In the genomic region with DNA sequence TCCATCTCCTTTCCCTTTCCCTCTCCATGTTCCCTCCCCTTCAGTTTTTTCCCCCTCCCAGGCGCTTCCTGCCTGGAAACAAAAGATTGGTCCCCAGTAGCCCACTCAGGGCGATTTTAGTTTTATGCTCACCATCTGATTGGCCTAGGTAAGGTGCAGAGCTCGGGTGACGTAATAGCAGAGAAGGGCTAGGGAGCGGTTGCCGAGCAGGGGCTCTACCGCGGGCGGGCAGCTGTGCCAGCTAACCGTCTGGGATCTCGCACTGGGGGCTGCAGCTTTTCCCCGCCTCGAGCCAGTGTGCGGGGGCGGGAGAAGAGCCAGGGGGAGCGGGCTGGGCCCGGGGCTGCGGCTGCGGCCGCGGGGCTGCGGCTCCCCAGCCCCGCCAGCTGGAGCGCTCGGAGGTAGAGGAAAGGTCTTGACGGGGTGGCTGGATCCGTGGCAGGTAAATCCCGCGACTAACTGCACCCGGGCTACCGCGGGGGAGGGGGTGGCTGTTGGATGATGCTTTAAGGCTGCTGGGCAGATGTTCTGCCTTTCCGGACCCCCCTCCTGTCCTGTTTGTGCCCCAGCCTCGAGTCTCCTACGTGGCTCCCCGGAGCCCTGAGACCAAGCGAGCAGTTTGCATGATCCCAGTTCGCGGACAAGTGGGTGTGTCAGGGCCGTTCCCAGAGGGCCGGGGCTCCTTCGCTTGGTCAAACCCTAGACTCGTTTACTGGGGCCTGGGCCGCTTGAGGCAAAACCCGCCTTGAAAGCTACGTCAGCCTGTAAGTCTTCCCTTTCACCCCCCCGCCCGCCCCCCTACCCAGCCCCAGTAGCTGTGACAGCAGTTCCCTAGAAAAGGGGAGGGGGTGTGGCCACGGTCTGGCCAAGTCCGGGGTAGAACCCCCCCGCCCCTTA, we compare ENCODE assay signal across 9 cellular contexts. TPM values are rescaled to one million over a fixed set of nuclear protein-coding genes. Genes with fewer than 3 reads are reported as not detected.
A peak's percentile ranks its signal among the peaks of the same experiment; 100 is the strongest.
DNase-seq lines count a peak whose midpoint lies in the region; ATAC-seq lines count a peak whose summit lies in the region.
"Had no signal": no experiment of that assay in that cellular context is flagged by ENCODE, and none has a peak within 500 bp of the region (broad histone marks: within the 10 kb centered on the region; RNA-seq: fewer than 3 reads in every experiment).

A gene (plus strand): TSS at position 218 of the 897 bp plus-strand sequence. CDS start 26,913 bp downstream, outside the sequence.

- intact Hi-C loops in activated CD4-positive, alpha-beta T cell treated with anti-CD3 and anti-CD28 coated beads for 36 hours (cut with DNase I, micrococcal nuclease) = loop anchor here in 1 of 2 experiments (5.0 to 10.0 kb wide), 2 partner anchors 241 to 351 kb away; no protein-coding TSS in a partner anchor

- no peaks in the 10 kb centered on the region for H3K36me3 ChIP-seq in MG63
- H3K36me3 ChIP-seq: BLaER1 treated with 17β-estradiol and CSF1 and Interleukin-3, amounts not matched to agents 10 nM and 100 nM had no signal

- H3K4me1 Mint-ChIP-seq in activated CD4-positive, alpha-beta T cell treated with anti-CD3 and anti-CD28 coated beads for 36 hours = peaks cover 15% of the 10 kb centered on the region

- H3K4me3 Mint-ChIP-seq in activated CD4-positive, alpha-beta T cell treated with anti-CD3 and anti-CD28 coated beads for 36 hours = peak within 1 kb of the TSS; percentile 69

- H3K27ac Mint-ChIP-seq in activated CD4-positive, alpha-beta T cell treated with anti-CD3 and anti-CD28 coated beads for 36 hours = no peak within 1 kb of the TSS

- CTCF ChIA-PET in activated CD4-positive, alpha-beta T cell treated with anti-CD3 and anti-CD28 coated beads for 36 hours (lab: Charles Lee) = no interaction called here

- H3K4me3 ChIP-seq in MG63 = peak within 1 kb of the TSS; percentile 34
- H3K4me3 ChIP-seq: BLaER1 treated with 17β-estradiol and CSF1 and Interleukin-3, amounts not matched to agents 10 nM and 100 nM had no signal

- H3K27me3 ChIP-seq in MG63 = no peaks in the 10 kb centered on the region

- peak; percentile 40 for DNase-seq in activated CD4-positive, alpha-beta T cell treated with anti-CD3 and anti-CD28 coated beads for 36 hours
- DNase-seq in activated CD4-positive, alpha-beta T cell treated with anti-CD3 and anti-CD28 coated beads for 1 hour = no peak
- DNase-seq in MG63 = peak; percentile 25
- peak; percentile 38 for DNase-seq in T-helper 22 cell (ENCODE audit: low read depth)
- peak; percentile 79 for DNase-seq in ecto neural progenitor cell (ENCODE audit: low spot score)
- peak; percentile 43 to 68 for DNase-seq in lung microvascular endothelial cell (ENCODE audit: low read depth in 2 of 2)
- peak; percentile 54 for DNase-seq in stromal cell of bone marrow (ENCODE audit: low read depth)
- no peak for DNase-seq in C1 segment of cervical spinal cord (lab: John Stamatoyannopoulos, UW)

- H3K9me3 Mint-ChIP-seq in activated CD4-positive, alpha-beta T cell treated with anti-CD3 and anti-CD28 coated beads for 36 hours (ENCODE audit: low read depth) = no peaks in the 10 kb centered on the region

- POLR2A ChIA-PET in activated CD4-positive, alpha-beta T cell treated with anti-CD3 and anti-CD28 coated beads for 36 hours (lab: Charles Lee) = no interaction called here

- no peaks in the 10 kb centered on the region for H3K36me3 Mint-ChIP-seq in activated CD4-positive, alpha-beta T cell treated with anti-CD3 and anti-CD28 coated beads for 36 hours (ENCODE audit: low read depth)

- peak; percentile 64 for ATAC-seq in activated CD4-positive, alpha-beta T cell treated with anti-CD3 and anti-CD28 coated beads for 36 hours

- H3K9me3 ChIP-seq in MG63 = no peaks in the 10 kb centered on the region

- peaks cover 9% of the 10 kb centered on the region for H3K27me3 Mint-ChIP-seq in activated CD4-positive, alpha-beta T cell treated with anti-CD3 and anti-CD28 coated beads for 36 hours

RNA-seq across cellular contexts. Expression of the gene that starts here (rescaled TPM):
- under 1 TPM; 0.26 to 0.37 TPM for total RNA-seq in activated CD4-positive, alpha-beta T cell treated with anti-CD3 and anti-CD28 coated beads for 36 hours
- not detected in 2 replicates for total RNA-seq in MG63 (2014; rRNA removed; shearing (Covaris generic); ENCODE audit: low replicate concordance)
- total RNA-seq in lung microvascular endothelial cell = 0.65 and 2.2 TPM in 2 replicates

Comparison
In these comparisons a context has a peak if more than half of its experiments do, and no peak if none do; other contexts are left out.
1. Peak in DNase-seq and ATAC-seq in activated CD4-positive, alpha-beta T cell treated with anti-CD3 and anti-CD28 coated beads for 36 hours; RNA of the gene not detected or under 1 TPM.
2. Peak in DNase-seq and H3K4me3 ChIP-seq in MG63; RNA of the gene not detected or under 1 TPM.
3. DNase-seq: peak in T-helper 22 cell (single experiment), ecto neural progenitor cell (single experiment), lung microvascular endothelial cell (2 of 2) and stromal cell of bone marrow (single experiment); none in activated CD4-positive, alpha-beta T cell treated with anti-CD3 and anti-CD28 coated beads for 1 hour (single experiment) and C1 segment of cervical spinal cord (0 of 14).